17 cellular contexts compared by ENCODE assay signal in the genomic region with DNA sequence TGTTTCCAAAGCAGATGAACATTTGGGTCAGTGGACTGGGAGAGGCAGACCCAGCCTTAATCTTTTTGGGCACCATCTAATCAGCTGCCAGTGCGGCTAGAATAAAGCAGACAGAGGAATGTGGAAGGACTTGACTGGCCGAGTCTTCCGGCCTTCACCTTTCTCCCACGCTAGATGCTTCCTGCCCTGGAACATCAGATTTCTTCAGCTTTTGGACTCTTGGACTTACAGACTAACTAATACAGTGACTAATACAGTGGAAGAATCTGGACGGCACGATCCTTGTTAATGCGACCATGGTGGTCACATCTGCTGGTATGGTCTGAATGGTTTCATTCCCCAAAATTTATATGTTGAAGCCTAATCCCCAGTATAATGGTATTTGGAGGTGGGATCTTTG.
A peak's percentile ranks its signal among the peaks of the same experiment; 100 is the strongest.
DNase-seq lines count a peak whose midpoint lies in the region; ATAC-seq and TF ChIP-seq lines count a peak whose summit lies in the region.
"Had no signal": no experiment of that assay in that cellular context is flagged by ENCODE, and none has a peak within 500 bp of the region (broad histone marks: within the 10 kb centered on the region; RNA-seq: fewer than 3 reads in every experiment).

No MANE protein-coding gene starts in this region.

- POLR2A ChIA-PET in Caco-2 (lab: Charles Lee) = interaction anchor here (0.6 kb wide), 1 partner anchor 122 kb away, joined by 3 read pairs; no protein-coding TSS in a partner anchor

- no peak for TF ChIP-seq EP300 in stomach (IDR thresholded peaks at IDR 0.05)

- no peak overlapping the region for H3K4me3 ChIP-seq in Caco-2 (ENCODE audit: low read depth, low read length)
- no peak overlapping the region for H3K4me3 ChIP-seq in stomach
- H3K4me3 ChIP-seq: A549 had no signal

- no peak for TF ChIP-seq POLR2A in stomach (IDR thresholded peaks at IDR 0.05)

- peak overlapping the region; percentile 34 for H3K27ac Mint-ChIP-seq in Caco-2 (ENCODE audit: unreplicated experiment)
- H3K27ac Mint-ChIP-seq: CD4-positive, CD25-positive, alpha-beta regulatory T cell had no signal

- H3K9me3 ChIP-seq in Caco-2 = peaks cover 24% of the 10 kb centered on the region
- H3K9me3 ChIP-seq in stomach = peaks cover 0 to 9% (median 0%) of the 10 kb centered on the region in 4 donors
- H3K9me3 ChIP-seq: BE2C had no signal

- peak overlapping the region in 4 of 5 donors; percentile 2 to 56 (median 36) for H3K27ac ChIP-seq in stomach
- H3K27ac ChIP-seq: A549 had no signal

- BruUV-seq in Caco-2 (replicated peaks; lab: Mats Ljungman, UMichigan) = no TSS peak

- H3K36me3 Mint-ChIP-seq in Caco-2 (ENCODE audit: insufficient read depth, unreplicated experiment) = peaks cover 14% of the 10 kb centered on the region
- H3K36me3 Mint-ChIP-seq: CD4-positive, CD25-positive, alpha-beta regulatory T cell had no signal

- peak overlapping the region; percentile 24 for H3K4me3 Mint-ChIP-seq in Caco-2 (ENCODE audit: unreplicated experiment)
- H3K4me3 Mint-ChIP-seq: CD4-positive, CD25-positive, alpha-beta regulatory T cell had no signal

- H3K9me3 Mint-ChIP-seq in Caco-2 (ENCODE audit: unreplicated experiment) = peaks cover 7% of the 10 kb centered on the region

- no peak for TF ChIP-seq CTCF in Caco-2 (IDR thresholded peaks at IDR 0.05; ENCODE audit: insufficient read depth in 1 of 2, low read depth in 1 of 2, low read length in 1 of 2, severe bottlenecking in 1 of 2, unreplicated experiment in 1 of 2)
- no peak for TF ChIP-seq CTCF in stomach (IDR thresholded peaks at IDR 0.05)

- H3K27me3 Mint-ChIP-seq in Caco-2 (ENCODE audit: insufficient read depth, unreplicated experiment) = no peaks in the 10 kb centered on the region

- peaks cover 55% of the 10 kb centered on the region for H3K4me1 ChIP-seq in Caco-2
- H3K4me1 ChIP-seq in stomach = peaks cover 0 to 14% (median 3%) of the 10 kb centered on the region in 4 donors
- H3K4me1 ChIP-seq: BE2C had no signal

- WGBS in stomach, 5 donors = 56 to 71% (median 60%) methylated on average over 7 of the region's 7 CpGs

- H3K36me3 ChIP-seq in Caco-2 (ENCODE audit: control insufficient read depth, insufficient read depth, low read length) (no peaks in the 10 kb centered on the region), stomach (no peaks in the 10 kb centered on the region)
- H3K36me3 ChIP-seq: BE2C had no signal

- peak; percentile 59 to 82 for DNase-seq in Caco-2
- peak; percentile 63 for DNase-seq in RPMI7951 (ENCODE audit: low read depth)
- peak; percentile 41 for DNase-seq in islet precursor cell
- DNase-seq in stomach = no peak
- no peak for DNase-seq in EL
- no peak for DNase-seq in activated naive CD4-positive, alpha-beta T cell (lab: John Stamatoyannopoulos, UW)
- DNase-seq in stimulated activated naive CD8-positive, alpha-beta T cell treated with anti-CD3 and anti-CD28 coated beads, Interleukin-15, Interleukin-2, amounts not matched to agents 100 U/mL and 50 U/mL, for 24 hours = no peak
- DNase-seq: BE2C; CD4-positive, CD25-positive, alpha-beta regulatory T cell; DMS79; KG1; NCI-H1105; NCI-H146; NCI-H2029; NCI-H2227 treated with DMSO at 0.1 percent for 48 hours; NCI-H510A had no signal

- CTCF ChIA-PET in Caco-2 (lab: Charles Lee) = no interaction called here

- no peak for ATAC-seq in stimulated activated naive CD8-positive, alpha-beta T cell treated with anti-CD3 and anti-CD28 coated beads, Interleukin-15, Interleukin-2, amounts not matched to agents 100 U/mL and 50 U/mL, for 24 hours
- ATAC-seq: A549 had no signal

- H3K4me1 Mint-ChIP-seq in Caco-2 (ENCODE audit: low read depth, unreplicated experiment) = peaks cover 39% of the 10 kb centered on the region
- H3K4me1 Mint-ChIP-seq: CD4-positive, CD25-positive, alpha-beta regulatory T cell had no signal

- intact Hi-C loops in Caco-2 (cut with micrococcal nuclease; ENCODE audit: unreplicated experiment) = no loop called here
- intact Hi-C loops in stomach (cut with DNase I; ENCODE audit: low total_unique reads) = no loop called here

- H3K27me3 ChIP-seq in Caco-2 (replicated peaks; ENCODE audit: control insufficient read depth, insufficient read depth, low read length) (no peaks in the 10 kb centered on the region), stomach (no peaks in the 10 kb centered on the region)
- H3K27me3 ChIP-seq: BE2C had no signal

Comparison
In these comparisons a context has a peak if more than half of its experiments do, and no peak if none do; other contexts are left out.
1. DNase-seq: peak in Caco-2 (2 of 2), RPMI7951 (single experiment) and islet precursor cell (single experiment); none in stomach (single experiment), EL (single experiment), activated naive CD4-positive, alpha-beta T cell (0 of 4) and stimulated activated naive CD8-positive, alpha-beta T cell treated with anti-CD3 and anti-CD28 coated beads, Interleukin-15, Interleukin-2, amounts not matched to agents 100 U/mL and 50 U/mL, for 24 hours (single experiment).